Comparison of ENCODE assay signal across 10 cellular contexts in the genomic region with DNA sequence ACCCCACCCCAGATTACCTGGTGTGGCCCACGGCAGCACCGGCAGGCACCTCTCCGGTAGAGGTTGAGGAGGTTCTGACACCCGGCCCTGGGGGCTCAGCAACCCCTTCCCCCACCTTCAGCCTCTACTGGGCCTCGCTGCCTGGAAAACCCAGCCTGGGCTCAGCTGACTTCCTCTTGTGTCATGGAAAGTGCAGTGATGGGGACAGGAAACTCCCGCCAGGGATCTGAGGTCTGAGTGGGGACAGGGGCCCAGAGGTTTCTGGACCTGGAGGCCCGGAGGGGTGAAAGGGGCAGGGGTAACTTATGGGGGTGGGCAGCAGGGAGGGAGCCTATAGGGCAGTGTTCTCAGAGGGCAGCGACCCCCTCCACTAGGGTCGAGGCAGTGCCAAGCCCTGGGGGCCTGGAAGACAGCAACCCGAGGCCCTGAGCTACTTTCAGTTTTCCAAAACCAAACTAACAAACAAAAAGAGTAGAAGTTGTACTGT. TPM values are rescaled to one million over a fixed set of nuclear protein-coding genes. Genes with fewer than 3 reads are reported as not detected.
A peak's percentile ranks its signal among the peaks of the same experiment; 100 is the strongest.
DNase-seq lines count a peak whose midpoint lies in the region; ATAC-seq and TF ChIP-seq lines count a peak whose summit lies in the region.
"Had no signal": no experiment of that assay in that cellular context is flagged by ENCODE, and none has a peak within 500 bp of the region (broad histone marks: within the 10 kb centered on the region; RNA-seq: fewer than 3 reads in every experiment).

No MANE protein-coding gene starts in this region.

- no peaks in the 10 kb centered on the region for H3K36me3 ChIP-seq in DOHH2 (ENCODE audit: control insufficient read depth, low read length)
- no peaks in the 10 kb centered on the region for H3K36me3 ChIP-seq in mesendoderm (ENCODE audit: control insufficient read depth, insufficient read depth, low read length)
- H3K36me3 ChIP-seq in ovary: no peaks in the 10 kb centered on the region
- H3K36me3 ChIP-seq in esophagus muscularis mucosa: no peaks in the 10 kb centered on the region
- H3K36me3 ChIP-seq in SJCRH30: no peaks in the 10 kb centered on the region

- H3K27me3 ChIP-seq in DOHH2 (ENCODE audit: control insufficient read depth, low read length) (no peaks in the 10 kb centered on the region), mesendoderm (ENCODE audit: insufficient read depth, low read length, poor library complexity) (no peaks in the 10 kb centered on the region), ovary (no peaks in the 10 kb centered on the region), esophagus muscularis mucosa (no peaks in the 10 kb centered on the region), SJCRH30 (no peaks in the 10 kb centered on the region)

- intact Hi-C loops in ovary (cut with DNase I): no loop called here
- intact Hi-C loops in esophagus muscularis mucosa (cut with DNase I): no loop called here

- no peak overlapping the region for H3K18ac ChIP-seq in mesendoderm (ENCODE audit: low read length)

- no peak overlapping the region for H2AK5ac ChIP-seq in mesendoderm (ENCODE audit: low read length)

- H3K9ac ChIP-seq in mesendoderm (ENCODE audit: low read length): no peak overlapping the region

- no peak overlapping the region for H2BK120ac ChIP-seq in mesendoderm (ENCODE audit: low read depth, low read length)

- H4K20me1 ChIP-seq in DOHH2 (ENCODE audit: control insufficient read depth, insufficient read depth, low read depth, low read length): no peaks in the 10 kb centered on the region

- no peak overlapping the region for H2BK5ac ChIP-seq in mesendoderm (ENCODE audit: low read length)

- H3F3A ChIP-seq in DOHH2 (ENCODE audit: control insufficient read depth, insufficient read depth): no peaks in the 10 kb centered on the region

- TF ChIP-seq CTCF in DOHH2 (IDR thresholded peaks at IDR 0.05; ENCODE audit: low read depth, low read length, poor library complexity, severe bottlenecking) (no peak), ovary (IDR thresholded peaks at IDR 0.05) (no peak), esophagus muscularis mucosa (IDR thresholded peaks at IDR 0.05) (no peak)

- TF ChIP-seq EP300 in ovary (IDR thresholded peaks at IDR 0.05) (no peak), esophagus muscularis mucosa (IDR thresholded peaks at IDR 0.05) (no peak)

- no peak overlapping the region for H3K23ac ChIP-seq in mesendoderm (ENCODE audit: low read length)

- no peak overlapping the region for H3K4ac ChIP-seq in mesendoderm (ENCODE audit: low read depth, low read length)

- TF ChIP-seq POLR2A in ovary (IDR thresholded peaks at IDR 0.05) (no peak), esophagus muscularis mucosa (IDR thresholded peaks at IDR 0.05; ENCODE audit: low read depth) (no peak)

- peak; percentile 61 for ATAC-seq in GM21717 (IDR thresholded peaks at IDR 0.05; ENCODE audit: unreplicated experiment)

- no peak overlapping the region for H3K27ac ChIP-seq in DOHH2 (ENCODE audit: low read depth, low read length)
- H3K27ac ChIP-seq in mesendoderm (ENCODE audit: low read depth, low read length): no peak overlapping the region
- no peak overlapping the region for H3K27ac ChIP-seq in ovary
- H3K27ac ChIP-seq in esophagus muscularis mucosa (replicated peaks in 1 of 4): no peak overlapping the region
- H3K27ac ChIP-seq in SJCRH30: no peak overlapping the region

- no peak overlapping the region for H4K8ac ChIP-seq in mesendoderm (ENCODE audit: low read depth, low read length)

- no peaks in the 10 kb centered on the region for H3K9me2 ChIP-seq in DOHH2 (replicated peaks; ENCODE audit: control insufficient read depth, low read length)

- H4K5ac ChIP-seq in mesendoderm (ENCODE audit: low read length): no peak overlapping the region

- no peaks in the 10 kb centered on the region for H3K9me3 ChIP-seq in DOHH2 (ENCODE audit: control insufficient read depth, insufficient read depth, low read length)
- no peaks in the 10 kb centered on the region for H3K9me3 ChIP-seq in ovary
- H3K9me3 ChIP-seq in esophagus muscularis mucosa: no peaks in the 10 kb centered on the region
- H3K9me3 ChIP-seq in SJCRH30 (replicated peaks): no peaks in the 10 kb centered on the region

- H3K4me1 ChIP-seq in DOHH2 (ENCODE audit: control insufficient read depth, low read length): peaks cover 38% of the 10 kb centered on the region
- H3K4me1 ChIP-seq in mesendoderm (ENCODE audit: control insufficient read depth, low read depth, low read length): peaks cover 4% of the 10 kb centered on the region
- H3K4me1 ChIP-seq in ovary (ENCODE audit: insufficient read depth): no peaks in the 10 kb centered on the region
- no peaks in the 10 kb centered on the region for H3K4me1 ChIP-seq in esophagus muscularis mucosa
- H3K4me1 ChIP-seq in SJCRH30: no peaks in the 10 kb centered on the region

- H2BK15ac ChIP-seq in mesendoderm (replicated peaks; ENCODE audit: low read depth): no peak overlapping the region

- H3K4me2 ChIP-seq in DOHH2 (ENCODE audit: low read length): peak overlapping the region; percentile 58
- no peak overlapping the region for H3K4me2 ChIP-seq in mesendoderm (ENCODE audit: low read length)

- H3K56ac ChIP-seq in mesendoderm (ENCODE audit: low read length): no peak overlapping the region

- H3K4me3 ChIP-seq in DOHH2 (ENCODE audit: low read length): 0 out of 2 replicates have a peak overlapping the region, but pooled peaks have one; percentile 20
- no peak overlapping the region for H3K4me3 ChIP-seq in mesendoderm (ENCODE audit: low read length)
- H3K4me3 ChIP-seq in ovary: no peak overlapping the region
- no peak overlapping the region for H3K4me3 ChIP-seq in esophagus muscularis mucosa
- no peak overlapping the region for H3K4me3 ChIP-seq in SJCRH30

- DNase-seq in activated CD4-positive, alpha-beta T cell treated with anti-CD3 and anti-CD28 coated beads, Interleukin-2, amount 50 U/mL, for 1 hour: peak; percentile 50
- peak; percentile 13 for DNase-seq in mesendoderm
- no peak for DNase-seq in ovary
- DNase-seq in esophagus muscularis mucosa (ENCODE audit: extremely low spot score): no peak
- DNase-seq in NCI-H187 (lab: John Stamatoyannopoulos, UW): no peak
- no peak for DNase-seq in SJCRH30
- DNase-seq: glutamatergic neuron, SHP77 had no signal

- no peaks in the 10 kb centered on the region for H3K79me1 ChIP-seq in mesendoderm (ENCODE audit: low read length)

- no CpG with 5 or more reads among the region's 10 CpGs for WGBS in mesendoderm (ENCODE audit: extremely low coverage, insufficient coverage, low lambda C conversion rate)
- 74 to 81% (median 81%) methylated on average over 7 to 10 of the region's 10 CpGs for WGBS in ovary, 3 donors
- 74% methylated on average over 10 of the region's 10 CpGs for WGBS in esophagus muscularis mucosa

- no peaks in the 10 kb centered on the region for H3K79me2 ChIP-seq in DOHH2 (ENCODE audit: control insufficient read depth, low read length)
- no peaks in the 10 kb centered on the region for H3K79me2 ChIP-seq in mesendoderm (ENCODE audit: control insufficient read depth, insufficient read depth, low read length)

RNA-seq across cellular contexts. Expression of gene CD5, which starts 10.0 kb away (rescaled TPM):
- polyA plus RNA-seq in mesendoderm (2013, experiment 1 of 2): not detected
- polyA plus RNA-seq in mesendoderm (2013, experiment 2 of 2): not detected
- total RNA-seq in ovary (1 to 10 TPM in 1 of 7 donors, under 1 TPM in 5, not detected in 1; 0.12 to 1.3 (median 0.29) TPM), esophagus muscularis mucosa (1 to 10 TPM in 1 of 4 donors, under 1 TPM in 3; 0.11 to 1.3 (median 0.34) TPM)
- polyA plus RNA-seq in ovary: under 1 TPM; 0.12 to 0.83 TPM
- 0.04 TPM in 1 of 2 replicates, not detected in the other for total RNA-seq in SJCRH30 (2014; rRNA removed; shearing (Covaris generic))

Comparison
In these comparisons a context has a peak if more than half of its experiments do, and no peak if none do; other contexts are left out.
1. DNase-seq: peak in activated CD4-positive, alpha-beta T cell treated with anti-CD3 and anti-CD28 coated beads, Interleukin-2, amount 50 U/mL, for 1 hour (single experiment) and mesendoderm (single experiment); none in ovary (0 of 5), esophagus muscularis mucosa (single experiment), NCI-H187 (0 of 2) and SJCRH30 (0 of 2).